Comparison of ENCODE assay signal across 1 cellular context in genomic region chr17:75154195-75155106, GRCh38.
A peak's percentile ranks its signal among the peaks of the same experiment; 100 is the strongest.
TF ChIP-seq lines count a peak whose summit lies in the region.

JPT1 (minus strand) TSS chr17:75154512; CDS start chr17:75154397, 115 bp downstream.

TF ChIP-seq in HepG2, 621 proteins besides CTCF, POLR2A, EP300 and RAD21 (continued from another document and continues in another):
- TF ChIP-seq ZNF891 (CRISPR knock-in tag; IDR thresholded peaks at IDR 0.05) (peak; percentile 99), AHR (CRISPR knock-in tag; IDR thresholded peaks at IDR 0.05) (peak; percentile 84), RCOR2 (CRISPR knock-in tag; IDR thresholded peaks at IDR 0.05) (no peak), GPBP1L1 (CRISPR knock-in tag; IDR thresholded peaks at IDR 0.05) (no peak), REXO4 (CRISPR knock-in tag; IDR thresholded peaks at IDR 0.05; ENCODE audit: borderline replicate concordance) (0 out of 2 replicates have a peak, but pooled peaks have one; percentile 4), ZNF18 (CRISPR knock-in tag; IDR thresholded peaks at IDR 0.05; ENCODE audit: insufficient replicate concordance) (peak; percentile 77), ATRX (CRISPR knock-in tag; IDR thresholded peaks at IDR 0.05; ENCODE audit: borderline replicate concordance) (no peak), SMARCC2 (IDR thresholded peaks at IDR 0.05) (no peak), ZNF543 (CRISPR knock-in tag; IDR thresholded peaks at IDR 0.05) (0 out of 2 replicates have a peak, but pooled peaks have one; percentile 72), BRF2 (CRISPR knock-in tag; IDR thresholded peaks at IDR 0.05) (peak; percentile 84), ZNF276 (CRISPR knock-in tag; IDR thresholded peaks at IDR 0.05; ENCODE audit: low read depth) (0 out of 2 replicates have a peak, but pooled peaks have one; percentile 32), AFF4 (CRISPR knock-in tag; IDR thresholded peaks at IDR 0.05) (no peak; the same call in 1 of the 2 replicates), RFX3 (CRISPR knock-in tag; IDR thresholded peaks at IDR 0.05) (no peak), ZNF180 (CRISPR knock-in tag; IDR thresholded peaks at IDR 0.05; ENCODE audit: borderline replicate concordance, low read depth) (no peak), DR1 (CRISPR knock-in tag; IDR thresholded peaks at IDR 0.05) (peak; percentile 98), MTERF4 (CRISPR knock-in tag; IDR thresholded peaks at IDR 0.05) (no peak), TBL1XR1 (IDR thresholded peaks at IDR 0.05; ENCODE audit: borderline replicate concordance, low read length, partially characterized antibody) (peak; percentile 88), TCF7L2 (IDR thresholded peaks at IDR 0.05; ENCODE audit: low read depth, low read length) (no peak), ZNF766 (CRISPR knock-in tag; IDR thresholded peaks at IDR 0.05; ENCODE audit: borderline replicate concordance) (no peak), ATF6 (CRISPR knock-in tag; conservative IDR thresholded peaks at IDR 0.05) (no peak), ARNT2 (CRISPR knock-in tag; IDR thresholded peaks at IDR 0.05; ENCODE audit: low read depth) (peak; percentile 91), HNRNPL (IDR thresholded peaks at IDR 0.05; ENCODE audit: low read depth, low read length) (peak; percentile 74; the same call in 1 of the 2 replicates), ZNF280B (CRISPR knock-in tag; IDR thresholded peaks at IDR 0.05; ENCODE audit: borderline replicate concordance) (peak; percentile 94), ZNF12 (CRISPR knock-in tag; IDR thresholded peaks at IDR 0.05) (no peak), ZNF317 (CRISPR knock-in tag; IDR thresholded peaks at IDR 0.05) (peak; percentile 84), ELK4 (CRISPR knock-in tag; IDR thresholded peaks at IDR 0.05; ENCODE audit: borderline replicate concordance) (no peak), REST (IDR thresholded peaks at IDR 0.05; ENCODE audit: borderline replicate concordance in 1 of 2, low read depth in 1 of 2, low read length in 2 of 2) (peak in 1 of 2 experiments; percentile 75; a peak in 1 of 4 replicates), WIZ (CRISPR knock-in tag; IDR thresholded peaks at IDR 0.05) (no peak), ZNF670 (CRISPR knock-in tag; IDR thresholded peaks at IDR 0.05; ENCODE audit: borderline replicate concordance) (no peak), TP53 (CRISPR knock-in tag; conservative IDR thresholded peaks at IDR 0.05) (no peak), ZNF3 (CRISPR knock-in tag; IDR thresholded peaks at IDR 0.05) (no peak), SMARCE1 (IDR thresholded peaks at IDR 0.05; ENCODE audit: borderline replicate concordance) (no peak), ZNF562 (CRISPR knock-in tag; IDR thresholded peaks at IDR 0.05; ENCODE audit: borderline replicate concordance) (no peak), MEF2D (CRISPR knock-in tag; IDR thresholded peaks at IDR 0.05) (peak; percentile 57), SKIL (CRISPR knock-in tag; IDR thresholded peaks at IDR 0.05; ENCODE audit: borderline replicate concordance) (no peak), ZNF878 (CRISPR knock-in tag; IDR thresholded peaks at IDR 0.05) (peak; percentile 78; the same call in 1 of the 2 replicates)
